ENCODE assay signal across 8 cellular contexts in genomic region chr4:48830706-48831531, GRCh38. TPM values are rescaled to one million over a fixed set of nuclear protein-coding genes. Genes with fewer than 3 reads are reported as not detected.
A peak's percentile ranks its signal among the peaks of the same experiment; 100 is the strongest.
DNase-seq lines count a peak whose midpoint lies in the region; ATAC-seq and TF ChIP-seq lines count a peak whose summit lies in the region.

Gene OCIAD1, plus strand, starts transcription at chr4:48831088. Its CDS starts 1,537 bp downstream, at chr4:48832625.

- no peaks in the 10 kb centered on the region for H3K9me3 ChIP-seq in testis

- CTCF ChIA-PET in GM10248 (lab: Yijun Ruan, JAX) = interaction anchor here (1.4 kb wide), 1 partner anchor 56 kb away, joined by 3 read pairs; no protein-coding TSS in a partner anchor

- peak within 1 kb of the TSS; percentile 99 for H3K4me3 Mint-ChIP-seq in activated naive CD8-positive, alpha-beta T cell

- peaks cover 6% of the 10 kb centered on the region for H3K36me3 Mint-ChIP-seq in activated naive CD8-positive, alpha-beta T cell

- POLR2A ChIA-PET in GM10248 (lab: Yijun Ruan, JAX) = interaction anchor here (0.6 kb wide), 1 partner anchor 9 kb away, joined by 4 read pairs; no protein-coding TSS in a partner anchor

- no peak for TF ChIP-seq POLR2A in testis (IDR thresholded peaks at IDR 0.05)

- peak within 1 kb of the TSS; percentile 100 for H3K27ac Mint-ChIP-seq in activated naive CD8-positive, alpha-beta T cell

- DNase-seq in GM10248 (ENCODE audit: extremely low spot score) (peak; percentile 99), NCI-H1105 (lab: John Stamatoyannopoulos, UW) (peak; percentile 82), SKM-1 treated with dmso at 0.1 percent for 144 hours (lab: John Stamatoyannopoulos, UW; ENCODE audit: unreplicated experiment) (peak; percentile 98), glomerular visceral epithelial cell (ENCODE audit: extremely low spot score) (peak; percentile 99), omental fat pad (ENCODE audit: low spot score) (peak; percentile 85), testis (peak; percentile 99)

- WGBS in testis, 2 donors = 1 to 2% methylated on average over 53 to 56 of the region's 56 CpGs

- H3K27me3 Mint-ChIP-seq in activated naive CD8-positive, alpha-beta T cell = no peaks in the 10 kb centered on the region

- peak within 1 kb of the TSS; percentile 95 to 97 for H3K4me3 ChIP-seq in testis

- peak within 1 kb of the TSS; percentile 93 to 96 for H3K27ac ChIP-seq in testis

- intact Hi-C loops in testis (cut with DNase I; ENCODE audit: low total_unique reads) = no loop called here

- H3K4me1 ChIP-seq in testis = peaks cover 12% of the 10 kb centered on the region

- H3K4me1 Mint-ChIP-seq in activated naive CD8-positive, alpha-beta T cell (ENCODE audit: low read depth) = peaks cover 34% of the 10 kb centered on the region

- H3K27me3 ChIP-seq in testis = no peaks in the 10 kb centered on the region

- H3K9me3 Mint-ChIP-seq in activated naive CD8-positive, alpha-beta T cell (ENCODE audit: low read depth) = no peaks in the 10 kb centered on the region

- H3K36me3 ChIP-seq in testis (ENCODE audit: low read depth, missing control alignments) = no peaks in the 10 kb centered on the region

- ATAC-seq in HG02623 (IDR thresholded peaks at IDR 0.05; ENCODE audit: unreplicated experiment) (peak; percentile 99), omental fat pad (ENCODE audit: low FRiP score) (peak; percentile 100)

- no peak for TF ChIP-seq CTCF in GM10248 (IDR thresholded peaks at IDR 0.05; ENCODE audit: control extremely low read depth, extremely low read depth, low read depth, missing control alignments)
- no peak for TF ChIP-seq CTCF in omental fat pad (IDR thresholded peaks at IDR 0.05)
- no peak for TF ChIP-seq CTCF in testis (IDR thresholded peaks at IDR 0.05)

RNA-seq across cellular contexts. Expression of gene OCIAD1, which starts in this region (rescaled TPM):
- 100 to 1,000 TPM in 1 of 4 donors, 10 to 100 TPM in 3; 67.9 to 111 (median 88.8) TPM for total RNA-seq in omental fat pad
- 100 to 1,000 TPM; 112 to 126 TPM for total RNA-seq in testis
- 141 TPM for polyA plus RNA-seq in testis (ENCODE audit: insufficient read depth, low read depth, low replicate concordance)

Comparison
In these comparisons a context has a peak if more than half of its experiments do, and no peak if none do; other contexts are left out.
1. Peak in every context shown above with its lines: DNase-seq, ATAC-seq, H3K4me3 ChIP-seq and H3K27ac ChIP-seq.